ENCODE assay signal across 17 cellular contexts in the genomic region with DNA sequence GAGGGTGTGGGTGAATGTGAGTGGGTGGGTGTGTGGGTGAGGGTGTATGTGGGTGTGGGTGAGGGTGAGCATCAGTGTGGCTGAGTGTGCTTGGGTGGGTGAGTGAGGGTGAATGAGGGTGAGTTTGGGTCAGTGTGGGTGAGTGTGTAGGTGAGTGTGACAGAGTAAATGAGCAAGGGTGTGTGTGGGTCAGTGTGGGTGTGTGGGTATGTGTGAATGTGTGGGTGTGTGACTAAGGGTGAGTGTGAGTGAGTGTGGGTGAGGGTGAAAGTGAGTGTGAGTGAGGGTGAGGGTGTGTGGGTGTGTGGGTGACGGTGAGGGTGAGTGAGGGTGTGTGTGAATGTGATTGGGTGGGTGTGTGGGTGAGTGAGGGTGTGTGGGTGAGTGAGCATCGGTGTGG.
DNase-seq lines count a peak whose midpoint lies in the region; ATAC-seq, FAIRE-seq and TF ChIP-seq lines count a peak whose summit lies in the region.
"Had no signal": no experiment of that assay in that cellular context is flagged by ENCODE, and none has a peak within 500 bp of the region (broad histone marks: within the 10 kb centered on the region; RNA-seq: fewer than 3 reads in every experiment).

No MANE protein-coding gene starts in this region.

- CTCF ChIA-PET in H1 (lab: Charles Lee; ENCODE audit: partially characterized antibody): no interaction called here
- CTCF ChIA-PET in naive thymus-derived CD4-positive, alpha-beta T cell (lab: Charles Lee): no interaction called here

- H3T11ph ChIP-seq in H9 (ENCODE audit: low read length): no peak overlapping the region

- H3K79me2 ChIP-seq in H9 (ENCODE audit: insufficient read depth, low read length) (no peaks in the 10 kb centered on the region), H1 (ENCODE audit: control insufficient read depth in 1 of 2, insufficient read depth in 2 of 2, low read length in 2 of 2) (no peaks in the 10 kb centered on the region)

- no peaks in the 10 kb centered on the region for H3K79me1 ChIP-seq in H9 (ENCODE audit: insufficient read depth, low read depth, low read length, poor library complexity, severe bottlenecking)
- H3K79me1 ChIP-seq in H1 (ENCODE audit: low read depth, low read length): no peaks in the 10 kb centered on the region

- H2BK5ac ChIP-seq in H9 (ENCODE audit: insufficient read length, low read length): no peak overlapping the region
- H2BK5ac ChIP-seq in H1 (ENCODE audit: low read depth, low read length): no peak overlapping the region; the same call in 1 of the 2 replicates

- peaks cover 0 to 2% of the 10 kb centered on the region in 2 experiments; a peak in 2 of 5 replicates for H3K9me3 Mint-ChIP-seq in H9
- H3K9me3 Mint-ChIP-seq in naive thymus-derived CD4-positive, alpha-beta T cell: peaks cover 0 to 18% (median 1%) of the 10 kb centered on the region in 11 donors
- H3K9me3 Mint-ChIP-seq: GM23338 had no signal

- no peak for TF ChIP-seq CTCF in H9 (conservative IDR thresholded peaks at IDR 0.05)
- no peak for TF ChIP-seq CTCF in H1 (IDR thresholded peaks at IDR 0.05; ENCODE audit: control extremely low read depth in 1 of 3, insufficient read depth in 1 of 3, low read depth in 1 of 3, low read length in 3 of 3)

- H3K56ac ChIP-seq in H9 (ENCODE audit: insufficient read length, low read depth, low read length): no peak overlapping the region
- peak overlapping the region; percentile 7 for H3K56ac ChIP-seq in H1 (replicated peaks; ENCODE audit: insufficient read length, low read depth, low read length)

- H3K14ac ChIP-seq in H9 (ENCODE audit: insufficient read depth, low read length) (no peak overlapping the region), H1 (ENCODE audit: insufficient read length) (no peak overlapping the region)

- no peak overlapping the region for H2AFZ ChIP-seq in H9 (ENCODE audit: low read length)
- H2AFZ ChIP-seq in H1 (ENCODE audit: low read length): no peak overlapping the region
- H2AFZ ChIP-seq: GM23338 had no signal

- FAIRE-seq in H1 (lab: Jason Lieb, UNC): no peak

- H3K27me3 ChIP-seq in H9 (ENCODE audit: insufficient read depth, low read length): no peaks in the 10 kb centered on the region
- no peaks in the 10 kb centered on the region for H3K27me3 ChIP-seq in H1 (replicated peaks in 1 of 4; ENCODE audit: control insufficient read depth in 3 of 4, extremely low read depth in 1 of 4, insufficient read depth in 3 of 4, low read length in 3 of 4)
- no peaks in the 10 kb centered on the region for H3K27me3 ChIP-seq in naive thymus-derived CD4-positive, alpha-beta T cell (ENCODE audit: control insufficient read depth in 2 of 2, insufficient read depth in 2 of 2, low read length in 2 of 2)
- no peaks in the 10 kb centered on the region for H3K27me3 ChIP-seq in aorta (ENCODE audit: control insufficient read depth in 1 of 2, insufficient read depth in 2 of 2, low read length in 1 of 2)
- H3K27me3 ChIP-seq: BLaER1 treated with 17β-estradiol and CSF1 and Interleukin-3, amounts not matched to agents 10 nM and 100 nM had no signal

- no peak for TF ChIP-seq POLR2A in H1 (IDR thresholded peaks at IDR 0.05; ENCODE audit: control extremely low read depth in 1 of 2, low read depth in 2 of 2, low read length in 2 of 2)

- peaks cover 0 to 1% of the 10 kb centered on the region in 2 experiments; a peak in 2 of 4 replicates for H3K4me1 Mint-ChIP-seq in H9
- peaks cover 0 to 1% (median 0%) of the 10 kb centered on the region in 7 donors for H3K4me1 Mint-ChIP-seq in naive thymus-derived CD4-positive, alpha-beta T cell
- H3K4me1 Mint-ChIP-seq: CD4-positive, CD25-positive, alpha-beta regulatory T cell; GM23338 had no signal

- POLR2A ChIA-PET in H1 (lab: Charles Lee; ENCODE audit: partially characterized antibody): no interaction called here
- POLR2A ChIA-PET in naive thymus-derived CD4-positive, alpha-beta T cell (lab: Charles Lee): no interaction called here

- H3K18ac ChIP-seq in H9 (ENCODE audit: insufficient read length, low read depth, low read length) (no peak overlapping the region), H1 (ENCODE audit: extremely low read depth, low read length) (no peak overlapping the region)

- H3K23me2 ChIP-seq in H9 (ENCODE audit: insufficient read length, low read depth, low read length, poor library complexity, severe bottlenecking): no peaks in the 10 kb centered on the region
- H3K23me2 ChIP-seq in H1 (ENCODE audit: low read depth, low read length): peaks cover 16% of the 10 kb centered on the region; the same call in 1 of the 2 replicates

- H3K4ac ChIP-seq in H9 (ENCODE audit: low read depth, low read length) (no peak overlapping the region), H1 (replicated peaks; ENCODE audit: insufficient read length, low read depth, low read length) (no peak overlapping the region)

- no peak overlapping the region for H4K91ac ChIP-seq in H9 (ENCODE audit: insufficient read length, low read depth, low read length)
- peak overlapping the region; percentile 57 for H4K91ac ChIP-seq in H1 (replicated peaks; ENCODE audit: insufficient read length, low read length)

- H2BK120ac ChIP-seq in H9 (ENCODE audit: low read depth, low read length, poor library complexity, severe bottlenecking) (no peak overlapping the region), H1 (replicated peaks; ENCODE audit: low read depth, low read length) (no peak overlapping the region)

- H2AK5ac ChIP-seq in H9 (ENCODE audit: insufficient read length, low read length) (no peak overlapping the region), H1 (ENCODE audit: low read depth, low read length) (peak overlapping the region; percentile 75)

- H3K4me2 ChIP-seq in H9 (ENCODE audit: insufficient read depth, insufficient read length, low read length): no peak overlapping the region
- H3K4me2 ChIP-seq in H1 (ENCODE audit: insufficient read depth in 1 of 2, low read depth in 2 of 2, low read length in 2 of 2): no peak overlapping the region
- H3K4me2 ChIP-seq: BLaER1 treated with 17β-estradiol and CSF1 and Interleukin-3, amounts not matched to agents 10 nM and 100 nM; GM23338 had no signal

- H3K27ac Mint-ChIP-seq in H9: no peak overlapping the region
- H3K27ac Mint-ChIP-seq in naive thymus-derived CD4-positive, alpha-beta T cell: no peak overlapping the region
- H3K27ac Mint-ChIP-seq: CD4-positive, CD25-positive, alpha-beta regulatory T cell; GM23338; HFFc6 had no signal

- no peak overlapping the region for H3K23ac ChIP-seq in H9 (ENCODE audit: insufficient read length, low read depth, low read length)
- H3K23ac ChIP-seq in H1 (ENCODE audit: insufficient read length): no peak overlapping the region

- H2BK12ac ChIP-seq in H9 (ENCODE audit: insufficient read length, low read depth, low read length) (no peak overlapping the region), H1 (ENCODE audit: low read depth, low read length) (0 out of 2 replicates have a peak overlapping the region, but pooled peaks have one; percentile 50)

- H3K9me3 ChIP-seq in H9 (ENCODE audit: control insufficient read depth, low read depth, low read length) (no peaks in the 10 kb centered on the region), H1 (ENCODE audit: insufficient read depth in 2 of 2, low read depth in 1 of 2, low read length in 1 of 2) (no peaks in the 10 kb centered on the region), aorta (ENCODE audit: control insufficient read depth, low read length) (peaks cover 1% of the 10 kb centered on the region)
- peaks cover 0 to 7% (median 0%) of the 10 kb centered on the region in 3 experiments for H3K9me3 ChIP-seq in naive thymus-derived CD4-positive, alpha-beta T cell (ENCODE audit: control insufficient read depth in 2 of 3, low read length in 3 of 3)
- H3K9me3 ChIP-seq: HAP-1 had no signal

- H4K5ac ChIP-seq in H9 (ENCODE audit: insufficient read length, low read depth, low read length) (peak overlapping the region; percentile 90), H1 (ENCODE audit: insufficient read length, low read depth, low read length) (no peak overlapping the region)

- TF ChIP-seq RAD21 in H1 (IDR thresholded peaks at IDR 0.05 in 1 of 2, conservative IDR thresholded peaks at IDR 0.05 in 1 of 2; ENCODE audit: low read depth in 2 of 2, low read length in 2 of 2): no peak

- no peak for TF ChIP-seq EP300 in H1 (IDR thresholded peaks at IDR 0.05; ENCODE audit: borderline replicate concordance in 1 of 2, low read depth in 2 of 2, low read length in 2 of 2)

- ATAC-seq in naive thymus-derived CD4-positive, alpha-beta T cell: peak; percentile 37
- ATAC-seq in aorta (ENCODE audit: low FRiP score) (peak; percentile 53), GM19467 (IDR thresholded peaks at IDR 0.05; ENCODE audit: unreplicated experiment) (no peak)
- ATAC-seq: GM23338 had no signal

- H3K36me3 Mint-ChIP-seq in H9 (ENCODE audit: insufficient read depth in 1 of 3, low read depth in 3 of 3): peaks cover 0 to 1% (median 0%) of the 10 kb centered on the region in 3 experiments; a peak in 1 of 7 replicates
- no peaks in the 10 kb centered on the region for H3K36me3 Mint-ChIP-seq in naive thymus-derived CD4-positive, alpha-beta T cell
- H3K36me3 Mint-ChIP-seq: CD4-positive, CD25-positive, alpha-beta regulatory T cell had no signal

- no peak overlapping the region for H3K9ac ChIP-seq in H9 (ENCODE audit: extremely low read depth, insufficient read length, low read length)
- H3K9ac ChIP-seq in H1 (replicated peaks in 1 of 4; ENCODE audit: extremely low read depth in 1 of 4, low read depth in 3 of 4, low read length in 3 of 4): no peak overlapping the region
- H3K9ac ChIP-seq: BLaER1 treated with 17β-estradiol and CSF1 and Interleukin-3, amounts not matched to agents 10 nM and 100 nM had no signal

- H3K4me1 ChIP-seq in H9 (ENCODE audit: insufficient read depth, low read length) (no peaks in the 10 kb centered on the region), H1 (replicated peaks in 1 of 4; ENCODE audit: control insufficient read depth in 3 of 4, insufficient read depth in 4 of 4, low read length in 3 of 4) (no peaks in the 10 kb centered on the region), aorta (ENCODE audit: control insufficient read depth in 1 of 2, insufficient read depth in 2 of 2, low read length in 2 of 2) (no peaks in the 10 kb centered on the region)
- H3K4me1 ChIP-seq in naive thymus-derived CD4-positive, alpha-beta T cell (ENCODE audit: control insufficient read depth in 2 of 2, insufficient read depth in 2 of 2, low read length in 2 of 2): no peaks in the 10 kb centered on the region

- no peak overlapping the region for H2BK20ac ChIP-seq in H9 (ENCODE audit: low read depth, low read length, poor library complexity, severe bottlenecking)
- 0 out of 2 replicates have a peak overlapping the region, but pooled peaks have one; percentile 48 for H2BK20ac ChIP-seq in H1 (ENCODE audit: low read length)

- H3K4me3 Mint-ChIP-seq in H9: no peak overlapping the region
- H3K4me3 Mint-ChIP-seq in naive thymus-derived CD4-positive, alpha-beta T cell: no peak overlapping the region
- H3K4me3 Mint-ChIP-seq: CD4-positive, CD25-positive, alpha-beta regulatory T cell; GM23338; HFFc6 had no signal

- H3K27ac ChIP-seq in H9 (ENCODE audit: insufficient read length, low read depth, low read length) (no peak overlapping the region), H1 (ENCODE audit: low read depth, low read length) (no peak overlapping the region), aorta (ENCODE audit: low read depth in 1 of 2, low read length in 2 of 2) (no peak overlapping the region)
- no peak overlapping the region for H3K27ac ChIP-seq in naive thymus-derived CD4-positive, alpha-beta T cell (ENCODE audit: low read depth, low read length)
- H3K27ac ChIP-seq: BLaER1 treated with 17β-estradiol and CSF1 and Interleukin-3, amounts not matched to agents 10 nM and 100 nM had no signal

- peak overlapping the region; percentile 24 for H4K8ac ChIP-seq in H9 (replicated peaks; ENCODE audit: insufficient read length, low read depth, low read length)
- H4K8ac ChIP-seq in H1 (ENCODE audit: extremely low read depth, insufficient read depth, low read length): no peak overlapping the region; the same call in 1 of the 2 replicates

- H2BK15ac ChIP-seq in H9 (ENCODE audit: low read depth, low read length): no peak overlapping the region
- H2BK15ac ChIP-seq in H1 (ENCODE audit: low read length): peak overlapping the region; percentile 72; the same call in 1 of the 2 replicates

- H4K20me1 ChIP-seq in H9 (ENCODE audit: control insufficient read depth, insufficient read depth, insufficient read length) (no peaks in the 10 kb centered on the region), H1 (replicated peaks in 1 of 2; ENCODE audit: control insufficient read depth in 1 of 2, insufficient read depth in 2 of 2, low read length in 2 of 2) (peaks cover 0 to 4% of the 10 kb centered on the region in 2 experiments)
- H4K20me1 ChIP-seq: BLaER1 treated with 17β-estradiol and CSF1 and Interleukin-3, amounts not matched to agents 10 nM and 100 nM had no signal

- H3K27me3 Mint-ChIP-seq in H9 (ENCODE audit: low read depth): no peaks in the 10 kb centered on the region
- H3K27me3 Mint-ChIP-seq in naive thymus-derived CD4-positive, alpha-beta T cell: no peaks in the 10 kb centered on the region
- H3K27me3 Mint-ChIP-seq: CD4-positive, CD25-positive, alpha-beta regulatory T cell had no signal

- H3K36me3 ChIP-seq in H1 (ENCODE audit: control insufficient read depth in 2 of 4, insufficient read depth in 4 of 4, low read length in 3 of 4) (no peaks in the 10 kb centered on the region), aorta (ENCODE audit: control insufficient read depth in 1 of 2, insufficient read depth in 2 of 2, low read length in 1 of 2) (no peaks in the 10 kb centered on the region)
- no peaks in the 10 kb centered on the region for H3K36me3 ChIP-seq in naive thymus-derived CD4-positive, alpha-beta T cell (ENCODE audit: control insufficient read depth in 2 of 3, insufficient read depth in 3 of 3, low read length in 3 of 3)
- H3K36me3 ChIP-seq: BLaER1 treated with 17β-estradiol and CSF1 and Interleukin-3, amounts not matched to agents 10 nM and 100 nM; HAP-1 had no signal

- intact Hi-C loops in naive thymus-derived CD4-positive, alpha-beta T cell (cut with micrococcal nuclease): no loop called here
- intact Hi-C loops in aorta (cut with DNase I): no loop called here

- 100% methylated on average over 2 of the region's 2 CpGs for WGBS in H9 (ENCODE audit: extremely low coverage, insufficient read length, low lambda C conversion rate)
- WGBS in H1 (ENCODE audit: extremely low coverage in 1 of 2, insufficient coverage in 1 of 2, insufficient read length in 1 of 2, insufficient replicate concordance in 2 of 2, low coverage in 1 of 2, low lambda C conversion rate in 2 of 2, missing lambda C conversion rate in 1 of 2), 2 experiments: 91 to 100% methylated on average over 1 to 2 of the region's 2 CpGs
- 70 to 86% methylated on average over 2 of the region's 2 CpGs for WGBS in aorta, 2 donors

- H3K4me3 ChIP-seq in H1 (ENCODE audit: extremely low read depth in 1 of 4, insufficient read depth in 2 of 4, low read depth in 3 of 4, low read length in 4 of 4) (no peak overlapping the region), aorta (ENCODE audit: low read length in 2 of 2) (no peak overlapping the region)
- no peak overlapping the region for H3K4me3 ChIP-seq in naive thymus-derived CD4-positive, alpha-beta T cell (ENCODE audit: low read length)
- H3K4me3 ChIP-seq: BLaER1 treated with 17β-estradiol and CSF1 and Interleukin-3, amounts not matched to agents 10 nM and 100 nM; GM23338; HAP-1 had no signal

- DNase-seq in H9 (no peak), H1 (ENCODE audit: low read depth in 1 of 2, low spot score in 2 of 2) (no peak), aorta (no peak), cerebellar nuclear complex (lab: John Stamatoyannopoulos, UW) (no peak), NCI-H146 treated with DMSO at 0.1 percent for 48 hours (lab: John Stamatoyannopoulos, UW; ENCODE audit: unreplicated experiment) (no peak)
- no peak for DNase-seq in naive thymus-derived CD4-positive, alpha-beta T cell
- DNase-seq: 8988T; ACHN; CD4-positive, CD25-positive, alpha-beta regulatory T cell; DMS53; GF-D8; HFFc6; KBM-7 had no signal
